ENCODE assay signal across 8 cellular contexts in genomic region chr14:64387232-64387737, GRCh38. TPM values are rescaled to one million over a fixed set of nuclear protein-coding genes. Genes with fewer than 3 reads are reported as not detected.
DNase-seq lines count a peak whose midpoint lies in the region; ATAC-seq and TF ChIP-seq lines count a peak whose summit lies in the region.

No MANE protein-coding gene starts in this region.

- H3K27ac ChIP-seq in CD8-positive, alpha-beta T cell (ENCODE audit: low read depth, low read length) = peak overlapping the region; percentile 50

- H3K4me1 Mint-ChIP-seq in CD8-positive, alpha-beta T cell (ENCODE audit: low read depth) = peaks cover 35% of the 10 kb centered on the region
- H3K4me1 Mint-ChIP-seq in activated naive CD8-positive, alpha-beta T cell treated with anti-CD3 and anti-CD28 coated beads for 36 hours = peaks cover 29% of the 10 kb centered on the region

- H3K9me3 Mint-ChIP-seq in CD8-positive, alpha-beta T cell = no peaks in the 10 kb centered on the region
- H3K9me3 Mint-ChIP-seq in activated naive CD8-positive, alpha-beta T cell treated with anti-CD3 and anti-CD28 coated beads for 36 hours = no peaks in the 10 kb centered on the region

- H3K4me3 ChIP-seq in CD8-positive, alpha-beta T cell (ENCODE audit: low read depth, low read length) = peak overlapping the region; percentile 80
- peak overlapping the region; percentile 89 for H3K4me3 ChIP-seq in NB4 (ENCODE audit: low read depth, low read length)
- peak overlapping the region; percentile 82 for H3K4me3 ChIP-seq in skeletal muscle cell (ENCODE audit: low read depth, low read length)

- no peaks in the 10 kb centered on the region for H3K27me3 ChIP-seq in CD8-positive, alpha-beta T cell (ENCODE audit: insufficient read depth, low read length)

- H3K9me3 ChIP-seq in CD8-positive, alpha-beta T cell (ENCODE audit: low read length) = no peaks in the 10 kb centered on the region

- no peaks in the 10 kb centered on the region for H3K27me3 Mint-ChIP-seq in CD8-positive, alpha-beta T cell (ENCODE audit: low read depth)
- H3K27me3 Mint-ChIP-seq in activated naive CD8-positive, alpha-beta T cell treated with anti-CD3 and anti-CD28 coated beads for 36 hours = no peaks in the 10 kb centered on the region

- H3K4me1 ChIP-seq in CD8-positive, alpha-beta T cell (ENCODE audit: insufficient read depth, low read length) = peaks cover 20% of the 10 kb centered on the region

- no peak for TF ChIP-seq POLR2A in NB4 (IDR thresholded peaks at IDR 0.05; ENCODE audit: extremely low read depth, insufficient read length)

- ATAC-seq in CD8-positive, alpha-beta T cell = no peak
- ATAC-seq in GM19452 (IDR thresholded peaks at IDR 0.05; ENCODE audit: unreplicated experiment) (peak; percentile 33), HG02870 (IDR thresholded peaks at IDR 0.05; ENCODE audit: unreplicated experiment) (no peak)

- CTCF ChIA-PET in CD8-positive, alpha-beta T cell (lab: Charles Lee) = interaction anchor here (2.5 kb wide), 1 partner anchor 43 kb away, joined by 10 read pairs; no protein-coding TSS in a partner anchor

- peak overlapping the region; percentile 99 for H3K4me3 Mint-ChIP-seq in CD8-positive, alpha-beta T cell
- peak overlapping the region; percentile 93 for H3K4me3 Mint-ChIP-seq in activated naive CD8-positive, alpha-beta T cell treated with anti-CD3 and anti-CD28 coated beads for 36 hours

- H3K36me3 ChIP-seq in CD8-positive, alpha-beta T cell (ENCODE audit: insufficient read depth, low read length) = no peaks in the 10 kb centered on the region

- intact Hi-C loops in CD8-positive, alpha-beta T cell (cut with DNase I, micrococcal nuclease) = loop anchor here (1.0 to 10.0 kb wide), 7 partner anchors 80 to 745 kb away; partner anchors contain the start of genes AKAP5 (in 2 of the 2), CHURC1 (in 1 of the 2), FNTB (in 1 of the 2) and HSPA2 (in 1 of the 2)

- POLR2A ChIA-PET in CD8-positive, alpha-beta T cell (lab: Charles Lee) = interaction anchor here (0.5 to 2.1 kb wide), 10 partner anchors 13 to 136 kb away, joined by 3 to 23 read pairs (median 3); partner anchors contain the start of genes ZBTB1 and ZBTB25

- DNase-seq in CD8-positive, alpha-beta T cell = peak in 1 of 7 experiments; percentile 51
- DNase-seq in NB4 (ENCODE audit: low read depth) (no peak), hepatic stellate cell (ENCODE audit: low spot score) (peak; percentile 20), skeletal muscle cell (ENCODE audit: low read depth) (no peak), cortex of kidney (lab: John Stamatoyannopoulos, UW) (no peak)
- peak; percentile 38 for DNase-seq in activated naive CD8-positive, alpha-beta T cell treated with anti-CD3 and anti-CD28 coated beads for 36 hours

- TF ChIP-seq CTCF in CD8-positive, alpha-beta T cell (IDR thresholded peaks at IDR 0.05) = no peak
- TF ChIP-seq CTCF in NB4 (IDR thresholded peaks at IDR 0.05; ENCODE audit: low read depth, low read length) = no peak

- H3K27ac Mint-ChIP-seq in CD8-positive, alpha-beta T cell = peak overlapping the region; percentile 95
- H3K27ac Mint-ChIP-seq in activated naive CD8-positive, alpha-beta T cell treated with anti-CD3 and anti-CD28 coated beads for 36 hours = peak overlapping the region; percentile 97

- H3K36me3 Mint-ChIP-seq in CD8-positive, alpha-beta T cell = peaks cover 17% of the 10 kb centered on the region
- H3K36me3 Mint-ChIP-seq in activated naive CD8-positive, alpha-beta T cell treated with anti-CD3 and anti-CD28 coated beads for 36 hours = peaks cover 38% of the 10 kb centered on the region

RNA-seq across cellular contexts. Expression of gene MTHFD1, which starts 0.9 kb away (rescaled TPM):
- 10 to 100 TPM; 14.4 to 15.6 TPM for total RNA-seq in CD8-positive, alpha-beta T cell
- 100 to 1,000 TPM; 266 to 269 TPM for total RNA-seq in activated naive CD8-positive, alpha-beta T cell treated with anti-CD3 and anti-CD28 coated beads for 36 hours

Comparison
In these comparisons a context has a peak if more than half of its experiments do, and no peak if none do; other contexts are left out.
1. DNase-seq: peak in activated naive CD8-positive, alpha-beta T cell treated with anti-CD3 and anti-CD28 coated beads for 36 hours (single experiment) and hepatic stellate cell (single experiment); none in NB4 (single experiment), skeletal muscle cell (single experiment) and cortex of kidney (single experiment).
2. RNA of gene MTHFD1, which starts 0.9 kb away (total RNA-seq): 266 to 269 TPM in activated naive CD8-positive, alpha-beta T cell treated with anti-CD3 and anti-CD28 coated beads for 36 hours; 14.4 to 15.6 TPM in CD8-positive, alpha-beta T cell; every median in the first group is over 10 times any median in the second.
3. Peak in every context shown above with its lines, with median percentiles within 50 percentile points of each other: H3K4me3 ChIP-seq.